1 cellular context compared by ENCODE assay signal in the genomic region with DNA sequence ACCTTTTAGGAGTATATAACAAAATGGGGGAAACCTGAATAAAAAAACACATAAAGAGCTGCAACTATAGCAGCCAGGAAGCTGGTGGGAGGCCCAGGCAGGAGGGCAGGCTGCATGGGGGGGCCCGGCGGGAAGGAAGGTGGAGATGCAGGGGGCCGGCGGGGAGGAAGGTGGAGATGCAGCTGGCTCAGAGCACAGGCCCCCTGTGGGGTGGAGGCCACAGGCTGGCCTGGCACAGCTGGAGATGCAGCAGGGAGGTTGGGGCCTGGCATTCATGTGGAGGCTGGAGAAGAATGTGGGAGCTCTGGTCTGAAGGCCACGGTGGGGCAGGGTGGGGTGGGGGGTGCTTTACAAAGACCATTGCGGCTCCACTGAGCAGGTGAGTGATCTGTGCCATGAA.
TF ChIP-seq lines count a peak whose summit lies in the region.

No MANE protein-coding gene starts in this region.

TF ChIP-seq in HEK293, 187 proteins besides CTCF, POLR2A, EP300 and RAD21 (continued from another document):
- TF ChIP-seq, protein P1, sequence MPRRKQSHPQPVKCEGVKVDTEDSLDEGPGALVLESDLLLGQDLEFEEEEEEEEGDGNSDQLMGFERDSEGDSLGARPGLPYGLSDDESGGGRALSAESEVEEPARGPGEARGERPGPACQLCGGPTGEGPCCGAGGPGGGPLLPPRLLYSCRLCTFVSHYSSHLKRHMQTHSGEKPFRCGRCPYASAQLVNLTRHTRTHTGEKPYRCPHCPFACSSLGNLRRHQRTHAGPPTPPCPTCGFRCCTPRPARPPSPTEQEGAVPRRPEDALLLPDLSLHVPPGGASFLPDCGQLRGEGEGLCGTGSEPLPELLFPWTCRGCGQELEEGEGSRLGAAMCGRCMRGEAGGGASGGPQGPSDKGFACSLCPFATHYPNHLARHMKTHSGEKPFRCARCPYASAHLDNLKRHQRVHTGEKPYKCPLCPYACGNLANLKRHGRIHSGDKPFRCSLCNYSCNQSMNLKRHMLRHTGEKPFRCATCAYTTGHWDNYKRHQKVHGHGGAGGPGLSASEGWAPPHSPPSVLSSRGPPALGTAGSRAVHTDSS (tag by site-specific recombination; IDR thresholded peaks at IDR 0.05): no peak
- TF ChIP-seq, protein P2, sequence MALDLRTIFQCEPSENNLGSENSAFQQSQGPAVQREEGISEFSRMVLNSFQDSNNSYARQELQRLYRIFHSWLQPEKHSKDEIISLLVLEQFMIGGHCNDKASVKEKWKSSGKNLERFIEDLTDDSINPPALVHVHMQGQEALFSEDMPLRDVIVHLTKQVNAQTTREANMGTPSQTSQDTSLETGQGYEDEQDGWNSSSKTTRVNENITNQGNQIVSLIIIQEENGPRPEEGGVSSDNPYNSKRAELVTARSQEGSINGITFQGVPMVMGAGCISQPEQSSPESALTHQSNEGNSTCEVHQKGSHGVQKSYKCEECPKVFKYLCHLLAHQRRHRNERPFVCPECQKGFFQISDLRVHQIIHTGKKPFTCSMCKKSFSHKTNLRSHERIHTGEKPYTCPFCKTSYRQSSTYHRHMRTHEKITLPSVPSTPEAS (tag by site-specific recombination; IDR thresholded peaks at IDR 0.05): no peak
- TF ChIP-seq ZNF350 (tag by site-specific recombination; IDR thresholded peaks at IDR 0.05): no peak
- TF ChIP-seq ZFP69B (tag by site-specific recombination; IDR thresholded peaks at IDR 0.05): no peak
- TF ChIP-seq, protein P3, sequence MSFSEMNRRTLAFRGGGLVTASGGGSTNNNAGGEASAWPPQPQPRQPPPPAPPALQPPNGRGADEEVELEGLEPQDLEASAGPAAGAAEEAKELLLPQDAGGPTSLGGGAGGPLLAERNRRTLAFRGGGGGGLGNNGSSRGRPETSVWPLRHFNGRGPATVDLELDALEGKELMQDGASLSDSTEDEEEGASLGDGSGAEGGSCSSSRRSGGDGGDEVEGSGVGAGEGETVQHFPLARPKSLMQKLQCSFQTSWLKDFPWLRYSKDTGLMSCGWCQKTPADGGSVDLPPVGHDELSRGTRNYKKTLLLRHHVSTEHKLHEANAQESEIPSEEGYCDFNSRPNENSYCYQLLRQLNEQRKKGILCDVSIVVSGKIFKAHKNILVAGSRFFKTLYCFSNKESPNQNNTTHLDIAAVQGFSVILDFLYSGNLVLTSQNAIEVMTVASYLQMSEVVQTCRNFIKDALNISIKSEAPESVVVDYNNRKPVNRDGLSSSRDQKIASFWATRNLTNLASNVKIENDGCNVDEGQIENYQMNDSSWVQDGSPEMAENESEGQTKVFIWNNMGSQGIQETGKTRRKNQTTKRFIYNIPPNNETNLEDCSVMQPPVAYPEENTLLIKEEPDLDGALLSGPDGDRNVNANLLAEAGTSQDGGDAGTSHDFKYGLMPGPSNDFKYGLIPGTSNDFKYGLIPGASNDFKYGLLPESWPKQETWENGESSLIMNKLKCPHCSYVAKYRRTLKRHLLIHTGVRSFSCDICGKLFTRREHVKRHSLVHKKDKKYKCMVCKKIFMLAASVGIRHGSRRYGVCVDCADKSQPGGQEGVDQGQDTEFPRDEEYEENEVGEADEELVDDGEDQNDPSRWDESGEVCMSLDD (tag by site-specific recombination; IDR thresholded peaks at IDR 0.05): no peak
- TF ChIP-seq ZXDB (tag by site-specific recombination; IDR thresholded peaks at IDR 0.05): no peak
- peak; percentile 99 for TF ChIP-seq ZIC2 (tag by site-specific recombination; IDR thresholded peaks at IDR 0.05)
- TF ChIP-seq, protein P4, sequence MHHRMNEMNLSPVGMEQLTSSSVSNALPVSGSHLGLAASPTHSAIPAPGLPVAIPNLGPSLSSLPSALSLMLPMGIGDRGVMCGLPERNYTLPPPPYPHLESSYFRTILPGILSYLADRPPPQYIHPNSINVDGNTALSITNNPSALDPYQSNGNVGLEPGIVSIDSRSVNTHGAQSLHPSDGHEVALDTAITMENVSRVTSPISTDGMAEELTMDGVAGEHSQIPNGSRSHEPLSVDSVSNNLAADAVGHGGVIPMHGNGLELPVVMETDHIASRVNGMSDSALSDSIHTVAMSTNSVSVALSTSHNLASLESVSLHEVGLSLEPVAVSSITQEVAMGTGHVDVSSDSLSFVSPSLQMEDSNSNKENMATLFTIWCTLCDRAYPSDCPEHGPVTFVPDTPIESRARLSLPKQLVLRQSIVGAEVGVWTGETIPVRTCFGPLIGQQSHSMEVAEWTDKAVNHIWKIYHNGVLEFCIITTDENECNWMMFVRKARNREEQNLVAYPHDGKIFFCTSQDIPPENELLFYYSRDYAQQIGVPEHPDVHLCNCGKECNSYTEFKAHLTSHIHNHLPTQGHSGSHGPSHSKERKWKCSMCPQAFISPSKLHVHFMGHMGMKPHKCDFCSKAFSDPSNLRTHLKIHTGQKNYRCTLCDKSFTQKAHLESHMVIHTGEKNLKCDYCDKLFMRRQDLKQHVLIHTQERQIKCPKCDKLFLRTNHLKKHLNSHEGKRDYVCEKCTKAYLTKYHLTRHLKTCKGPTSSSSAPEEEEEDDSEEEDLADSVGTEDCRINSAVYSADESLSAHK (tag by site-specific recombination; IDR thresholded peaks at IDR 0.05): no peak
- TF ChIP-seq ZNF266 (tag by site-specific recombination; IDR thresholded peaks at IDR 0.05; ENCODE audit: low read depth): no peak
